8 cellular contexts compared by ENCODE assay signal in the genomic region with DNA sequence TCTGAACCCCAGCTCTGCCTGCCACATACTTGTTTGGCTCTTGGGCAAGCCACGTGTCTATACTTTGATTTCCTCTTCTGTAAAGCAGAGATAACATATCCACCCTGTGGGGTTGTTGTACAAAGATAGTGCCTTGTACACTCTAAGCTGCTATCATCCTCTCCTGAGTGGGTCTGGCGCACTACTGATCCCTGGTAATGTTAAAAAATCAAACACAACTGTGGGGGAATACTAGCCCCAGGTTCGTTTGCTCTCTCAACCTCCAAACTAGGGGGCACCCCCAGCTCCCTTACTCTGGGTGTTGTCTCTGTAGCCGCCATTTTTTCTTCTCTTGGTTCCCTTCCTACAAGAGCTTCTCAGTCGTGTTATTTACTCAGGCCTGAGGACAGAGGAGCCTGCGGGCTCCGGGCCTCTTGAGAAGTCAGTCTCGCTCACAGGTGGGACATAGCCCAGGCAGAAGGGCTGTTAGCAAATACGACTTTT. TPM values are rescaled to one million over a fixed set of nuclear protein-coding genes. Genes with fewer than 3 reads are reported as not detected.
DNase-seq lines count a peak whose midpoint lies in the region; ATAC-seq, FAIRE-seq and TF ChIP-seq lines count a peak whose summit lies in the region.

No MANE protein-coding gene starts in this region.

- H3K4me3 ChIP-seq in kidney (ENCODE audit: low read length in 2 of 2) (peak overlapping the region in 1 of 2 donors; percentile 95), upper lobe of left lung (peak overlapping the region in 3 of 4 donors; percentile 87 to 98 (median 94)), body of pancreas (no peak overlapping the region)

- H3K9ac ChIP-seq in kidney (ENCODE audit: low read length in 2 of 2): peak overlapping the region; percentile 51 to 61

- TF ChIP-seq CTCF in kidney (IDR thresholded peaks at IDR 0.05; ENCODE audit: borderline replicate concordance, extremely low read depth, insufficient read depth) (no peak), upper lobe of left lung (IDR thresholded peaks at IDR 0.05) (no peak), body of pancreas (IDR thresholded peaks at IDR 0.05) (no peak)

- H3K4me3 Mint-ChIP-seq in activated naive CD4-positive, alpha-beta T cell treated with anti-CD3 and anti-CD28 coated beads, Interleukin-2, amount 10 ng/mL, durations not matched to agents 7 days and 5 days: peak overlapping the region; percentile 89
- H3K4me3 Mint-ChIP-seq in activated T-cell treated with anti-CD3 and anti-CD28 coated beads, Interleukin-2, amount 50 U/mL, for 4 hours: peak overlapping the region; percentile 91

- H3K27me3 ChIP-seq in upper lobe of left lung (no peaks in the 10 kb centered on the region), body of pancreas (no peaks in the 10 kb centered on the region)

- no peak for TF ChIP-seq EP300 in upper lobe of left lung (IDR thresholded peaks at IDR 0.05)

- peak overlapping the region; percentile 96 for H3K27ac Mint-ChIP-seq in activated naive CD4-positive, alpha-beta T cell treated with anti-CD3 and anti-CD28 coated beads, Interleukin-2, amount 10 ng/mL, durations not matched to agents 7 days and 5 days

- ATAC-seq in activated T-cell treated with anti-CD3 and anti-CD28 coated beads, Interleukin-2, amount 50 U/mL, for 4 hours: no peak
- ATAC-seq in upper lobe of left lung (ENCODE audit: low FRiP score in 2 of 2) (no peak), HG03354 (IDR thresholded peaks at IDR 0.05; ENCODE audit: poor library complexity, severe bottlenecking, unreplicated experiment) (no peak), body of pancreas (no peak), GM18870 (IDR thresholded peaks at IDR 0.05; ENCODE audit: unreplicated experiment) (no peak)

- peak; percentile 48 for DNase-seq in activated naive CD4-positive, alpha-beta T cell treated with anti-CD3 and anti-CD28 coated beads, Interleukin-2, amount 10 ng/mL, durations not matched to agents 7 days and 5 days
- no peak for DNase-seq in activated naive CD4-positive, alpha-beta T cell (lab: John Stamatoyannopoulos, UW)
- DNase-seq in activated T-cell treated with anti-CD3 and anti-CD28 coated beads, Interleukin-2, amount 50 U/mL, for 4 hours: no peak
- DNase-seq in kidney (peak; percentile 28), upper lobe of left lung (no peak), body of pancreas (no peak)

- FAIRE-seq in kidney (lab: Jason Lieb, UNC): no peak

- H3K4me1 ChIP-seq in kidney (ENCODE audit: control insufficient read depth in 1 of 2, insufficient read depth in 1 of 2, low read depth in 1 of 2, low read length in 2 of 2): peaks cover 34 to 40% of the 10 kb centered on the region in 2 donors
- H3K4me1 ChIP-seq in upper lobe of left lung: peaks cover 10 to 20% (median 13%) of the 10 kb centered on the region in 4 donors
- peaks cover 26% of the 10 kb centered on the region for H3K4me1 ChIP-seq in body of pancreas

- H3K9me3 Mint-ChIP-seq in activated naive CD4-positive, alpha-beta T cell treated with anti-CD3 and anti-CD28 coated beads, Interleukin-2, amount 10 ng/mL, durations not matched to agents 7 days and 5 days: no peaks in the 10 kb centered on the region
- no peaks in the 10 kb centered on the region for H3K9me3 Mint-ChIP-seq in activated T-cell treated with anti-CD3 and anti-CD28 coated beads, Interleukin-2, amount 50 U/mL, for 4 hours

- H3K4me1 Mint-ChIP-seq in activated naive CD4-positive, alpha-beta T cell treated with anti-CD3 and anti-CD28 coated beads, Interleukin-2, amount 10 ng/mL, durations not matched to agents 7 days and 5 days: peaks cover 29% of the 10 kb centered on the region
- peaks cover 37% of the 10 kb centered on the region for H3K4me1 Mint-ChIP-seq in activated T-cell treated with anti-CD3 and anti-CD28 coated beads, Interleukin-2, amount 50 U/mL, for 4 hours (ENCODE audit: low read depth)

- TF ChIP-seq POLR2A in upper lobe of left lung (IDR thresholded peaks at IDR 0.05) (no peak), body of pancreas (IDR thresholded peaks at IDR 0.05) (no peak)

- peaks cover 26% of the 10 kb centered on the region for H3K36me3 Mint-ChIP-seq in activated naive CD4-positive, alpha-beta T cell treated with anti-CD3 and anti-CD28 coated beads, Interleukin-2, amount 10 ng/mL, durations not matched to agents 7 days and 5 days
- H3K36me3 Mint-ChIP-seq in activated T-cell treated with anti-CD3 and anti-CD28 coated beads, Interleukin-2, amount 50 U/mL, for 4 hours (ENCODE audit: insufficient read depth): peaks cover 11% of the 10 kb centered on the region

- peaks cover 7 to 25% of the 10 kb centered on the region in 2 donors for H3K36me3 ChIP-seq in kidney (ENCODE audit: control insufficient read depth in 1 of 2, insufficient read depth in 2 of 2, low read length in 2 of 2)
- peaks cover 16 to 44% (median 42%) of the 10 kb centered on the region in 4 donors for H3K36me3 ChIP-seq in upper lobe of left lung
- H3K36me3 ChIP-seq in body of pancreas (replicated peaks in 1 of 2; ENCODE audit: insufficient read depth in 1 of 2, low read depth in 2 of 2): peaks cover 0 to 19% of the 10 kb centered on the region in 2 donors

- H3K9me3 ChIP-seq in kidney (ENCODE audit: control insufficient read depth in 1 of 2, low read length in 2 of 2) (no peaks in the 10 kb centered on the region), upper lobe of left lung (no peaks in the 10 kb centered on the region), body of pancreas (no peaks in the 10 kb centered on the region)

- CTCF ChIA-PET in activated naive CD4-positive, alpha-beta T cell treated with anti-CD3 and anti-CD28 coated beads, Interleukin-2, amount 10 ng/mL, durations not matched to agents 7 days and 5 days (lab: Charles Lee): interaction anchor here (0.9 to 1.3 kb wide), 7 partner anchors 9 to 484 kb away, joined by 3 to 7 read pairs (median 4); no protein-coding TSS in a partner anchor

- H3K27ac ChIP-seq in kidney (ENCODE audit: low read depth in 2 of 2, low read length in 2 of 2): peak overlapping the region in 1 of 2 donors; percentile 32
- peak overlapping the region in 3 of 4 donors; percentile 92 to 95 (median 93) for H3K27ac ChIP-seq in upper lobe of left lung
- H3K27ac ChIP-seq in body of pancreas: peak overlapping the region in 2 of 4 donors; percentile 71 to 93

- intact Hi-C loops in kidney (cut with DNase I): no loop called here
- intact Hi-C loops in body of pancreas (cut with DNase I): no loop called here

- WGBS in upper lobe of left lung, 2 donors: 43 to 47% methylated on average over 9 of the region's 9 CpGs
- WGBS in body of pancreas, 2 donors: 44% methylated on average over 9 of the region's 9 CpGs

- peaks cover 15% of the 10 kb centered on the region for H3K27me3 Mint-ChIP-seq in activated naive CD4-positive, alpha-beta T cell treated with anti-CD3 and anti-CD28 coated beads, Interleukin-2, amount 10 ng/mL, durations not matched to agents 7 days and 5 days
- H3K27me3 Mint-ChIP-seq in activated T-cell treated with anti-CD3 and anti-CD28 coated beads, Interleukin-2, amount 50 U/mL, for 4 hours (ENCODE audit: low read depth): no peaks in the 10 kb centered on the region

RNA-seq across cellular contexts. Expression of gene POLM, which starts 1.0 kb away (rescaled TPM):
- total RNA-seq in activated T-cell treated with anti-CD3 and anti-CD28 coated beads, Interleukin-2, amount 50 U/mL, for 4 hours: 10 to 100 TPM; 33.0 to 45.1 (median 37.7) TPM
- 41.4 TPM for total RNA-seq in kidney
- 16.3 TPM for polyA plus RNA-seq in kidney (ENCODE audit: insufficient read depth, low read depth, low replicate concordance)
- 100 to 1,000 TPM in 1 of 6 donors, 10 to 100 TPM in 5; 17.3 to 178 (median 37.1) TPM for total RNA-seq in upper lobe of left lung
- total RNA-seq in body of pancreas: 10 to 100 TPM; 49.8 to 53.7 TPM

RNA-seq across cellular contexts. Expression of gene PGAM2, which starts 15.9 kb away (rescaled TPM):
- under 1 TPM in 1 of 3 donors, not detected in 2; 0.24 TPM for total RNA-seq in activated T-cell treated with anti-CD3 and anti-CD28 coated beads, Interleukin-2, amount 50 U/mL, for 4 hours
- total RNA-seq in kidney (2.1 TPM), upper lobe of left lung (under 1 TPM in 4 of 6 donors, not detected in 2; 0.26 to 0.91 (median 0.75) TPM), body of pancreas (1 to 10 TPM in 1 of 2 donors, not detected in 1; 1.6 TPM)
- polyA plus RNA-seq in kidney (ENCODE audit: insufficient read depth, low read depth, low replicate concordance): 37.7 TPM

RNA-seq across cellular contexts. Expression of gene AEBP1, which starts 22.8 kb away (rescaled TPM):
- 10 to 100 TPM; 26.7 to 36.3 (median 35.7) TPM for total RNA-seq in activated T-cell treated with anti-CD3 and anti-CD28 coated beads, Interleukin-2, amount 50 U/mL, for 4 hours
- total RNA-seq in kidney: 164 TPM
- polyA plus RNA-seq in kidney (ENCODE audit: insufficient read depth, low read depth, low replicate concordance): 89.4 TPM
- 100 to 1,000 TPM in 2 of 6 donors, 10 to 100 TPM in 4; 34.1 to 241 (median 92.7) TPM for total RNA-seq in upper lobe of left lung
- total RNA-seq in body of pancreas: 10 to 100 TPM; 39.2 to 51.9 TPM

RNA-seq across cellular contexts. Expression of gene DBNL, which starts 36.8 kb away (rescaled TPM):
- total RNA-seq in activated T-cell treated with anti-CD3 and anti-CD28 coated beads, Interleukin-2, amount 50 U/mL, for 4 hours: 100 to 1,000 TPM; 147 to 167 (median 165) TPM
- total RNA-seq in kidney (103 TPM), upper lobe of left lung (100 to 1,000 TPM in 5 of 6 donors, 10 to 100 TPM in 1; 81.8 to 169 (median 130) TPM), body of pancreas (10 to 100 TPM; 62.0 to 96.6 TPM)
- 85.9 TPM for polyA plus RNA-seq in kidney (ENCODE audit: insufficient read depth, low read depth, low replicate concordance)

RNA-seq across cellular contexts. Expression of gene POLD2, which starts 42.0 kb away (rescaled TPM):
- total RNA-seq in activated T-cell treated with anti-CD3 and anti-CD28 coated beads, Interleukin-2, amount 50 U/mL, for 4 hours: 100 to 1,000 TPM; 336 to 373 (median 346) TPM
- total RNA-seq in kidney (60.0 TPM), upper lobe of left lung (10 to 100 TPM; 27.2 to 70.1 (median 52.5) TPM), body of pancreas (10 to 100 TPM; 32.7 to 64.6 TPM)
- 119 TPM for polyA plus RNA-seq in kidney (ENCODE audit: insufficient read depth, low read depth, low replicate concordance)

Comparison
In these comparisons a context has a peak if more than half of its experiments do, and no peak if none do; other contexts are left out.
1. DNase-seq: peak in activated naive CD4-positive, alpha-beta T cell treated with anti-CD3 and anti-CD28 coated beads, Interleukin-2, amount 10 ng/mL, durations not matched to agents 7 days and 5 days (single experiment) and kidney (single experiment); none in activated naive CD4-positive, alpha-beta T cell (0 of 4), activated T-cell treated with anti-CD3 and anti-CD28 coated beads, Interleukin-2, amount 50 U/mL, for 4 hours (single experiment), upper lobe of left lung (0 of 2) and body of pancreas (0 of 4).
2. H3K4me3 ChIP-seq: peak in upper lobe of left lung (3 of 4); none in body of pancreas (0 of 2).